Comparison of ENCODE assay signal across 23 cellular contexts in the genomic region with DNA sequence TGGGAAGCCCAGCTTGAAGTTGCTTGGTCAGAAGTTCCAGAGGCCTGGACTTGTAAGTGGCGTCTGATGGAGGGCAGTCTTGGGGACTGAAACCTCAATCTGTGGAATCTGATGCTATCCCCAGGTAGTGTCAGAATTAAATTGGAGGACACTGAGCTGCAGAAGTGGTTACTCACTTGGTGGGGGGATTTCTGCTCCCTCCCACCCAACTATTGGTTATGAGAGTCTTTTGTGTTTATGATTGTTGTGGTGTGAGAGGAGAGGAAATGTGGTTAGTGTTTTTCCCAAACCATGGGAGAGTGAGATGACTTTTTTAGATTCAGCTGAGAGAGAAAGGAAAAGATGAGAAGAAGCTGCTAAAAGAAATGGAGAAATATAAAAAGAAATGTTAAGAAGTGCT.
"Had no signal": no experiment of that assay in that cellular context is flagged by ENCODE, and none has a peak within 500 bp of the region (broad histone marks: within the 10 kb centered on the region; RNA-seq: fewer than 3 reads in every experiment).

No MANE protein-coding gene starts in this region.

- H3K27me3 ChIP-seq: breast epithelium had no signal

- H3K27ac ChIP-seq: breast epithelium, KMS-11, VCaP had no signal

- H3K4me3 ChIP-seq: breast epithelium had no signal

- H3K27ac Mint-ChIP-seq: activated CD8-positive, alpha-beta memory T cell treated with anti-CD3 and anti-CD28 coated beads, Interleukin-2, amount 10 ng/mL, durations not matched to agents 7 days and 5 days; activated naive CD8-positive, alpha-beta T cell treated with anti-CD3 and anti-CD28 coated beads, Interleukin-2, amount 10 ng/mL, durations not matched to agents 7 days and 5 days had no signal

- H3K9ac ChIP-seq: KMS-11 had no signal

- H3K4me3 Mint-ChIP-seq: activated CD8-positive, alpha-beta memory T cell treated with anti-CD3 and anti-CD28 coated beads, Interleukin-2, amount 10 ng/mL, durations not matched to agents 7 days and 5 days; activated naive CD8-positive, alpha-beta T cell treated with anti-CD3 and anti-CD28 coated beads, Interleukin-2, amount 10 ng/mL, durations not matched to agents 7 days and 5 days had no signal

- DNase-seq: activated CD4-positive, alpha-beta T cell treated with anti-CD3 and anti-CD28 coated beads, Interleukin-2, amount 50 U/mL, for 1 hour; activated CD4-positive, CD25-positive, alpha-beta regulatory T cell; activated CD8-positive, alpha-beta memory T cell treated with anti-CD3 and anti-CD28 coated beads, Interleukin-2, amount 10 ng/mL, durations not matched to agents 7 days and 5 days; activated effector memory CD4-positive, alpha-beta T cell treated with Interleukin-2 at 50 U/mL for 16 hours; activated naive CD4-positive, alpha-beta T cell treated with Interleukin-2 at 50 U/mL for 16 hours; activated naive CD8-positive, alpha-beta T cell treated with anti-CD3 and anti-CD28 coated beads, Interleukin-2, amount 10 ng/mL, durations not matched to agents 7 days and 5 days; aorta; caudate nucleus; MV-4-11; NCI-H1092 treated with DMSO at 0.1 percent for 48 hours; NCI-H1417 treated with DMSO at 0.1 percent for 48 hours; NCI-H1694; NCI-H2029; NCI-H2107; NCI-H2171 treated with DMSO at 0.1 percent for 48 hours; NCI-H226; NCI-H526; NCI-H82; SIG-M5; T-helper 2 cell had no signal

- H3K36me3 ChIP-seq: breast epithelium had no signal

- H3K4me1 ChIP-seq: breast epithelium had no signal

- H3K4me2 ChIP-seq: KMS-11 had no signal

- H3K27me3 Mint-ChIP-seq: activated CD8-positive, alpha-beta memory T cell treated with anti-CD3 and anti-CD28 coated beads, Interleukin-2, amount 10 ng/mL, durations not matched to agents 7 days and 5 days had no signal

- ATAC-seq: activated CD8-positive, alpha-beta memory T cell treated with anti-CD3 and anti-CD28 coated beads, Interleukin-2, amount 10 ng/mL, durations not matched to agents 7 days and 5 days had no signal
